Comparison of ENCODE assay signal across 8 cellular contexts in genomic region chr19:36688058-36688457, GRCh38. TPM values are rescaled to one million over a fixed set of nuclear protein-coding genes. Genes with fewer than 3 reads are reported as not detected.
DNase-seq lines count a peak whose midpoint lies in the region; ATAC-seq and TF ChIP-seq lines count a peak whose summit lies in the region.

No MANE protein-coding gene starts in this region.

- intact Hi-C loops in CD14-positive monocyte (cut with micrococcal nuclease), result loop anchor here (5.0 to 10.0 kb wide), 7 partner anchors 84 to 777 kb away; partner anchors contain the start of genes ZNF345 (in 2 of the 2), OVOL3 (in 1 of the 2), POLR2I (in 1 of the 2) and TBCB (in 1 of the 2)

- H3K9me3 ChIP-seq in neural progenitor cell (ENCODE audit: low read depth), result peaks cover 13% of the 10 kb centered on the region

- TF ChIP-seq CTCF in CD14-positive monocyte (IDR thresholded peaks at IDR 0.05), result no peak
- no peak for TF ChIP-seq CTCF in neural progenitor cell (IDR thresholded peaks at IDR 0.05)

- peak overlapping the region; percentile 93 for H3K4me3 ChIP-seq in neural progenitor cell

- no peak for DNase-seq in CD14-positive monocyte (ENCODE audit: low spot score)
- DNase-seq in M059J (ENCODE audit: low read depth), result peak; percentile 3
- no peak for DNase-seq in effector memory CD8-positive, alpha-beta T cell
- DNase-seq in neural progenitor cell (ENCODE audit: low spot score), result no peak
- DNase-seq in stimulated activated CD4-positive, alpha-beta T cell treated with anti-CD3 and anti-CD28 coated beads, Interleukin-2, amount 100 ng/mL, for 48 hours, result no peak
- DNase-seq in T1000 (lab: John Stamatoyannopoulos, UW), result no peak

- H3K27me3 Mint-ChIP-seq in CD14-positive monocyte (ENCODE audit: low read depth in 3 of 3) (peaks cover 0 to 1% (median 0%) of the 10 kb centered on the region in 3 donors), neural progenitor cell (ENCODE audit: insufficient read depth, low read depth) (peaks cover 15% of the 10 kb centered on the region)
- H3K27me3 Mint-ChIP-seq in effector memory CD8-positive, alpha-beta T cell, result no peaks in the 10 kb centered on the region

- H3K79me2 ChIP-seq in neural progenitor cell (ENCODE audit: low read depth), result peaks cover 51% of the 10 kb centered on the region

- H3K27ac Mint-ChIP-seq in CD14-positive monocyte, result peak overlapping the region in 4 of 7 donors; percentile 70 to 90 (median 86)
- H3K27ac Mint-ChIP-seq in effector memory CD8-positive, alpha-beta T cell, result peak overlapping the region; percentile 99
- H3K27ac Mint-ChIP-seq in neural progenitor cell, result peak overlapping the region; percentile 7

- H3K9ac ChIP-seq in neural progenitor cell, result peak overlapping the region; percentile 75

- H4K20me1 ChIP-seq in neural progenitor cell (ENCODE audit: low read depth), result no peaks in the 10 kb centered on the region

- no peaks in the 10 kb centered on the region for H3F3A ChIP-seq in neural progenitor cell (ENCODE audit: low read depth)

- H3K4me1 ChIP-seq in neural progenitor cell, result peaks cover 7% of the 10 kb centered on the region

- H3K4me2 ChIP-seq in neural progenitor cell, result peak overlapping the region; percentile 82

- ATAC-seq in effector memory CD8-positive, alpha-beta T cell (replicated peaks), result no peak
- ATAC-seq in HG02588 (IDR thresholded peaks at IDR 0.05; ENCODE audit: unreplicated experiment) (no peak), HG03280 (IDR thresholded peaks at IDR 0.05; ENCODE audit: unreplicated experiment) (no peak)

- H3K36me3 Mint-ChIP-seq in CD14-positive monocyte (peaks cover 45 to 56% of the 10 kb centered on the region in 2 donors), neural progenitor cell (peaks cover 58% of the 10 kb centered on the region)
- H3K36me3 Mint-ChIP-seq in effector memory CD8-positive, alpha-beta T cell (ENCODE audit: insufficient read depth), result peaks cover 44% of the 10 kb centered on the region

- H3K4me1 Mint-ChIP-seq in CD14-positive monocyte (peaks cover 24% of the 10 kb centered on the region), neural progenitor cell (peaks cover 16% of the 10 kb centered on the region)
- H3K4me1 Mint-ChIP-seq in effector memory CD8-positive, alpha-beta T cell (ENCODE audit: low read depth in 2 of 2), result peaks cover 26 to 28% of the 10 kb centered on the region in 2 donors

- peaks cover 27 to 68% (median 52%) of the 10 kb centered on the region in 7 donors for H3K9me3 Mint-ChIP-seq in CD14-positive monocyte
- peaks cover 1 to 6% of the 10 kb centered on the region in 2 donors for H3K9me3 Mint-ChIP-seq in effector memory CD8-positive, alpha-beta T cell
- peaks cover 67% of the 10 kb centered on the region for H3K9me3 Mint-ChIP-seq in neural progenitor cell

- no peak overlapping the region for H2AFZ ChIP-seq in neural progenitor cell (replicated peaks)

- H3K4me3 Mint-ChIP-seq in CD14-positive monocyte, result peak overlapping the region; percentile 96 to 99
- peak overlapping the region; percentile 99 for H3K4me3 Mint-ChIP-seq in effector memory CD8-positive, alpha-beta T cell
- H3K4me3 Mint-ChIP-seq in neural progenitor cell, result peak overlapping the region; percentile 98

- H3K36me3 ChIP-seq in neural progenitor cell, result peaks cover 34% of the 10 kb centered on the region

- no peaks in the 10 kb centered on the region for H3K27me3 ChIP-seq in neural progenitor cell

- no peak overlapping the region for H3K27ac ChIP-seq in neural progenitor cell

RNA-seq across cellular contexts. Expression of gene ZNF567, which starts 0.6 kb away (rescaled TPM):
- 1 to 10 TPM in 1 of 2 donors, under 1 TPM in 1; 0.84 to 1.7 TPM for polyA plus RNA-seq in CD14-positive monocyte
- 7.6 and 7.7 TPM in 2 replicates for total RNA-seq in M059J (2014; rRNA removed; shearing (Covaris generic))
- total RNA-seq in neural progenitor cell (ENCODE audit: low replicate concordance), result 26.9 and 27.7 TPM in 2 replicates

RNA-seq across cellular contexts. Expression of gene ZNF461, which starts 21.4 kb away (rescaled TPM):
- polyA plus RNA-seq in CD14-positive monocyte, result 1 to 10 TPM in 1 of 2 donors, not detected in 1; 1.2 TPM
- total RNA-seq in M059J (2014; rRNA removed; shearing (Covaris generic)), result 8.4 and 15.9 TPM in 2 replicates
- 13.6 and 13.8 TPM in 2 replicates for total RNA-seq in neural progenitor cell (ENCODE audit: low replicate concordance)

Comparison
In these comparisons a context has a peak if more than half of its experiments do, and no peak if none do; other contexts are left out.
1. H3K27ac Mint-ChIP-seq: peak in every context shown above with its lines; median percentile 99 in effector memory CD8-positive, alpha-beta T cell; 86 in CD14-positive monocyte; 7 in neural progenitor cell.